Comparison of ENCODE assay signal across 1 cellular context in genomic region chr12:26832817-26833691, GRCh38.
A peak's percentile ranks its signal among the peaks of the same experiment; 100 is the strongest.
TF ChIP-seq lines count a peak whose summit lies in the region.

TSS of gene ITPR2 (minus strand) at chr12:26833194. CDS start at chr12:26832781, 413 bp downstream.

TF ChIP-seq in HepG2, 621 proteins besides CTCF, POLR2A, EP300 and RAD21 (continued from another document and continues in another):
- TF ChIP-seq TFE3 (CRISPR knock-in tag; IDR thresholded peaks at IDR 0.05) (peak; percentile 40; the same call in 1 of the 2 replicates), MYPOP (CRISPR knock-in tag; IDR thresholded peaks at IDR 0.05) (peak; percentile 57; the same call in 1 of the 2 replicates), IRF9 (CRISPR knock-in tag; IDR thresholded peaks at IDR 0.05; ENCODE audit: borderline replicate concordance) (no peak), NFYC (CRISPR knock-in tag; IDR thresholded peaks at IDR 0.05) (peak; percentile 79), ZNF543 (CRISPR knock-in tag; IDR thresholded peaks at IDR 0.05) (no peak), HMGXB4 (CRISPR knock-in tag; IDR thresholded peaks at IDR 0.05; ENCODE audit: borderline replicate concordance in 1 of 2, low read depth in 1 of 2) (peak in 1 of 2 experiments; percentile 49; a peak in 3 of 4 replicates), MNT (IDR thresholded peaks at IDR 0.05) (no peak), SRSF4 (IDR thresholded peaks at IDR 0.05; ENCODE audit: low read depth, low read length, poor library complexity, severe bottlenecking) (no peak), NONO (IDR thresholded peaks at IDR 0.05) (no peak), NONO (CRISPR knock-in tag; conservative IDR thresholded peaks at IDR 0.05) (no peak; the same call in 1 of the 2 replicates), ZFY (CRISPR knock-in tag; IDR thresholded peaks at IDR 0.05) (peak; percentile 48), ZBTB14 (CRISPR knock-in tag; IDR thresholded peaks at IDR 0.05) (0 out of 2 replicates have a peak, but pooled peaks have one; percentile 24), ATF4 (CRISPR knock-in tag; IDR thresholded peaks at IDR 0.05) (peak in 1 of 2 experiments; percentile 49; a peak in 1 of 4 replicates), EED (CRISPR knock-in tag; IDR thresholded peaks at IDR 0.05) (no peak), ZSCAN21 (CRISPR knock-in tag; IDR thresholded peaks at IDR 0.05; ENCODE audit: borderline replicate concordance) (no peak), MYC (CRISPR knock-in tag; IDR thresholded peaks at IDR 0.05; ENCODE audit: borderline replicate concordance) (peak; percentile 35; the same call in 1 of the 2 replicates), ZNF232 (CRISPR knock-in tag; IDR thresholded peaks at IDR 0.05; ENCODE audit: borderline replicate concordance) (0 out of 2 replicates have a peak, but pooled peaks have one; percentile 32), ZBTB38 (CRISPR knock-in tag; IDR thresholded peaks at IDR 0.05) (peak; percentile 18), BRD4 (CRISPR knock-in tag; IDR thresholded peaks at IDR 0.05) (no peak; the same call in 1 of the 2 replicates), HNRNPLL (IDR thresholded peaks at IDR 0.05; ENCODE audit: low read depth, low read length, poor library complexity, severe bottlenecking) (peak; percentile 80), GABPB1 (CRISPR knock-in tag; IDR thresholded peaks at IDR 0.05) (peak; percentile 72), HOXA3 (CRISPR knock-in tag; IDR thresholded peaks at IDR 0.05) (0 out of 2 replicates have a peak, but pooled peaks have one; percentile 21), DNMT3B (CRISPR knock-in tag; conservative IDR thresholded peaks at IDR 0.05) (0 out of 2 replicates have a peak, but pooled peaks have one; percentile 50), ZFP82 (CRISPR knock-in tag; IDR thresholded peaks at IDR 0.05; ENCODE audit: borderline replicate concordance) (no peak; the same call in 1 of the 2 replicates), POLR2G (IDR thresholded peaks at IDR 0.05; ENCODE audit: low read depth, low read length) (peak; percentile 97), HCFC1 (IDR thresholded peaks at IDR 0.05; ENCODE audit: low read depth, low read length) (no peak), FLYWCH1 (CRISPR knock-in tag; IDR thresholded peaks at IDR 0.05) (no peak), POGK (CRISPR knock-in tag; conservative IDR thresholded peaks at IDR 0.05) (peak; percentile 78), SNAPC2 (CRISPR knock-in tag; IDR thresholded peaks at IDR 0.05) (no peak), HNRNPL (IDR thresholded peaks at IDR 0.05; ENCODE audit: low read depth, low read length) (0 out of 2 replicates have a peak, but pooled peaks have one; percentile 51), MTERF4 (CRISPR knock-in tag; IDR thresholded peaks at IDR 0.05) (peak; percentile 49; the same call in 1 of the 2 replicates), ZNF329 (CRISPR knock-in tag; IDR thresholded peaks at IDR 0.05; ENCODE audit: low read depth) (0 out of 2 replicates have a peak, but pooled peaks have one; percentile 42), HHEX (CRISPR knock-in tag; IDR thresholded peaks at IDR 0.05) (no peak), ZNF816 (CRISPR knock-in tag; IDR thresholded peaks at IDR 0.05; ENCODE audit: borderline replicate concordance) (no peak), THAP11 (CRISPR knock-in tag; IDR thresholded peaks at IDR 0.05) (0 out of 2 replicates have a peak, but pooled peaks have one; percentile 29), GATA4 (IDR thresholded peaks at IDR 0.05; ENCODE audit: borderline replicate concordance, low read depth) (peak; percentile 68; the same call in 1 of the 2 replicates), MEF2D (CRISPR knock-in tag; IDR thresholded peaks at IDR 0.05) (0 out of 2 replicates have a peak, but pooled peaks have one; percentile 20), JUND (CRISPR knock-in tag; IDR thresholded peaks at IDR 0.05) (peak; percentile 27; the same call in 1 of the 2 replicates), ZNF773 (CRISPR knock-in tag; IDR thresholded peaks at IDR 0.05; ENCODE audit: borderline replicate concordance) (peak; percentile 77; the same call in 1 of the 2 replicates), SNAI1 (CRISPR knock-in tag; IDR thresholded peaks at IDR 0.05; ENCODE audit: borderline replicate concordance) (no peak)
